8 cellular contexts compared by ENCODE assay signal in genomic region chr11:67508486-67509121, GRCh38. TPM values are rescaled to one million over a fixed set of nuclear protein-coding genes. Genes with fewer than 3 reads are reported as not detected.
DNase-seq lines count a peak whose midpoint lies in the region; ATAC-seq and TF ChIP-seq lines count a peak whose summit lies in the region.

No MANE protein-coding gene starts in this region.

- intact Hi-C loops in PC-3 (cut with micrococcal nuclease): loop anchor here (1.0 to 5.0 kb wide), 5 partner anchors 39 to 162 kb away; partner anchors contain the start of genes NDUFV1, RPS6KB2 and TMEM134
- intact Hi-C loops in esophagus muscularis mucosa (cut with DNase I): loop anchor here (5.0 to 10.0 kb wide), 2 partner anchors 106 to 154 kb away; partner anchors contain the start of genes POLD4, PPP1CA and TBC1D10C

- 0 out of 2 replicates have a peak, but pooled peaks cover 4% of the 10 kb centered on the region for H4K20me1 ChIP-seq in PC-3 (ENCODE audit: low read length)

- no TSS peak for BruUV-seq in PC-3 (replicated peaks; lab: Mats Ljungman, UMichigan)

- DNase-seq in DMS153 treated with DMSO at 0.1 percent for 48 hours (lab: John Stamatoyannopoulos, UW; ENCODE audit: unreplicated experiment) (peak; percentile 89), PC-3 (peak; percentile 98), esophagus muscularis mucosa (ENCODE audit: extremely low spot score) (peak; percentile 100)
- DNase-seq in Jurkat, Clone E6-1 (ENCODE audit: low read depth, low spot score): peak; percentile 95
- peak; percentile 99 for DNase-seq in activated T-cell treated with anti-CD3 and anti-CD28 coated beads, Interleukin-2, amount 50 U/mL, for 4 hours
- DNase-seq in stimulated activated CD8-positive, alpha-beta memory T cell treated with anti-CD3 and anti-CD28 coated beads, Interleukin-7, amount 100 ng/mL, for 24 hours (ENCODE audit: low read depth): peak; percentile 99

- peak overlapping the region; percentile 85 for H3K27ac ChIP-seq in PC-3 (ENCODE audit: low read length)
- peak overlapping the region; percentile 97 to 100 (median 98) for H3K27ac ChIP-seq in esophagus muscularis mucosa (replicated peaks in 1 of 4)
- peak overlapping the region; percentile 85 for H3K27ac ChIP-seq in muscle layer of duodenum (ENCODE audit: low read length)

- no peak for TF ChIP-seq EP300 in esophagus muscularis mucosa (IDR thresholded peaks at IDR 0.05)

- H3F3A ChIP-seq in PC-3 (ENCODE audit: low read length, unreplicated experiment): no peaks in the 10 kb centered on the region

- POLR2A ChIA-PET in PC-3 (lab: Charles Lee; ENCODE audit: unreplicated experiment): no interaction called here

- peak; percentile 33 for ATAC-seq in GM21717 (IDR thresholded peaks at IDR 0.05; ENCODE audit: unreplicated experiment)
- peak; percentile 16 for ATAC-seq in PC-3
- peak; percentile 42 to 44 for ATAC-seq in activated T-cell treated with anti-CD3 and anti-CD28 coated beads, Interleukin-2, amount 50 U/mL, for 4 hours

- 2% methylated on average over 21 of the region's 57 CpGs for WGBS in esophagus muscularis mucosa

- H3K9me3 ChIP-seq in PC-3 (ENCODE audit: low read length) (no peaks in the 10 kb centered on the region), esophagus muscularis mucosa (no peaks in the 10 kb centered on the region), muscle layer of duodenum (ENCODE audit: control insufficient read depth in 1 of 2, low read length in 2 of 2) (no peaks in the 10 kb centered on the region)

- H3K36me3 Mint-ChIP-seq in activated T-cell treated with anti-CD3 and anti-CD28 coated beads, Interleukin-2, amount 50 U/mL, for 4 hours (ENCODE audit: insufficient read depth): no peaks in the 10 kb centered on the region

- peak overlapping the region; percentile 77 for H3K4me3 ChIP-seq in Jurkat, Clone E6-1 (ENCODE audit: low read length)
- H3K4me3 ChIP-seq in PC-3 (ENCODE audit: low read length) (peak overlapping the region; percentile 76), esophagus muscularis mucosa (peak overlapping the region; percentile 72 to 93 (median 81)), muscle layer of duodenum (ENCODE audit: low read depth in 1 of 2, low read length in 2 of 2) (peak overlapping the region; percentile 66 to 90)

- no peaks in the 10 kb centered on the region for H3K36me3 ChIP-seq in PC-3 (ENCODE audit: low read depth, low read length)
- peaks cover 0 to 10% (median 9%) of the 10 kb centered on the region in 4 donors for H3K36me3 ChIP-seq in esophagus muscularis mucosa
- peaks cover 0 to 6% of the 10 kb centered on the region in 2 donors for H3K36me3 ChIP-seq in muscle layer of duodenum (ENCODE audit: control insufficient read depth in 1 of 2, insufficient read depth in 2 of 2, low read length in 2 of 2)

- H3K79me2 ChIP-seq in PC-3 (ENCODE audit: low read length): peaks cover 21% of the 10 kb centered on the region

- H3K4me1 ChIP-seq in PC-3 (ENCODE audit: insufficient read depth, low read length) (peaks cover 31% of the 10 kb centered on the region), esophagus muscularis mucosa (peaks cover 25 to 51% (median 50%) of the 10 kb centered on the region in 4 donors), muscle layer of duodenum (ENCODE audit: control insufficient read depth in 1 of 2, insufficient read depth in 2 of 2, low read length in 2 of 2) (peaks cover 11 to 39% of the 10 kb centered on the region in 2 donors)

- no peaks in the 10 kb centered on the region for H3K9me3 Mint-ChIP-seq in activated T-cell treated with anti-CD3 and anti-CD28 coated beads, Interleukin-2, amount 50 U/mL, for 4 hours

- H3K27me3 Mint-ChIP-seq in activated T-cell treated with anti-CD3 and anti-CD28 coated beads, Interleukin-2, amount 50 U/mL, for 4 hours (ENCODE audit: low read depth): peaks cover 9% of the 10 kb centered on the region

- peak; percentile 57 for TF ChIP-seq POLR2A in esophagus muscularis mucosa (IDR thresholded peaks at IDR 0.05; ENCODE audit: low read depth)

- CTCF ChIA-PET in PC-3 (lab: Charles Lee): no interaction called here

- H2AFZ ChIP-seq in PC-3 (ENCODE audit: low read length): peak overlapping the region; percentile 90

- H3K27me3 ChIP-seq in PC-3 (ENCODE audit: low read length) (no peaks in the 10 kb centered on the region), esophagus muscularis mucosa (peaks cover 0 to 36% (median 2%) of the 10 kb centered on the region in 4 donors), muscle layer of duodenum (ENCODE audit: low read depth, low read length) (no peaks in the 10 kb centered on the region)

- H3K4me2 ChIP-seq in PC-3 (ENCODE audit: low read length): peak overlapping the region; percentile 87

- peaks cover 30% of the 10 kb centered on the region for H3K4me1 Mint-ChIP-seq in activated T-cell treated with anti-CD3 and anti-CD28 coated beads, Interleukin-2, amount 50 U/mL, for 4 hours (ENCODE audit: low read depth)

- peak overlapping the region; percentile 89 for H3K9ac ChIP-seq in PC-3 (ENCODE audit: low read length)

- H3K4me3 Mint-ChIP-seq in activated T-cell treated with anti-CD3 and anti-CD28 coated beads, Interleukin-2, amount 50 U/mL, for 4 hours: peak overlapping the region; percentile 87

- no peaks in the 10 kb centered on the region for H3K9me2 ChIP-seq in PC-3 (replicated peaks; ENCODE audit: low read length)

- TF ChIP-seq CTCF in PC-3 (conservative IDR thresholded peaks at IDR 0.05; ENCODE audit: low read depth, low read length): no peak
- no peak for TF ChIP-seq CTCF in esophagus muscularis mucosa (IDR thresholded peaks at IDR 0.05)

RNA-seq across cellular contexts. Expression of gene CDK2AP2, which starts 0.6 kb away (rescaled TPM):
- 86.4 TPM for polyA plus RNA-seq in Jurkat, Clone E6-1 (2012; ENCODE audit: insufficient read depth, insufficient read length)
- total RNA-seq in PC-3 (2014; rRNA removed): 74.9 and 87.4 TPM in 2 replicates
- 10 to 100 TPM; 79.1 to 89.1 (median 86.2) TPM for total RNA-seq in activated T-cell treated with anti-CD3 and anti-CD28 coated beads, Interleukin-2, amount 50 U/mL, for 4 hours
- 100 to 1,000 TPM in 1 of 4 donors, 10 to 100 TPM in 3; 61.0 to 111 (median 67.8) TPM for total RNA-seq in esophagus muscularis mucosa

RNA-seq across cellular contexts. Expression of gene PITPNM1, which starts 3.4 kb away (rescaled TPM):
- 31.9 TPM for polyA plus RNA-seq in Jurkat, Clone E6-1 (2012; ENCODE audit: insufficient read depth, insufficient read length)
- total RNA-seq in PC-3 (2014; rRNA removed) (79.8 and 95.4 TPM in 2 replicates), esophagus muscularis mucosa (10 to 100 TPM; 11.6 to 23.6 (median 15.3) TPM)
- 100 to 1,000 TPM in 1 of 3 donors, 10 to 100 TPM in 2; 88.8 to 118 (median 96.4) TPM for total RNA-seq in activated T-cell treated with anti-CD3 and anti-CD28 coated beads, Interleukin-2, amount 50 U/mL, for 4 hours

RNA-seq across cellular contexts. Expression of gene CABP2, which starts 14.6 kb away (rescaled TPM):
- not detected for polyA plus RNA-seq in Jurkat, Clone E6-1 (2012; ENCODE audit: insufficient read depth, insufficient read length)
- total RNA-seq in PC-3 (2014; rRNA removed) (not detected in 2 replicates), esophagus muscularis mucosa (not detected)
- total RNA-seq in activated T-cell treated with anti-CD3 and anti-CD28 coated beads, Interleukin-2, amount 50 U/mL, for 4 hours: not detected

RNA-seq across cellular contexts. Expression of gene AIP, which starts 25.8 kb away (rescaled TPM):
- polyA plus RNA-seq in Jurkat, Clone E6-1 (2012; ENCODE audit: insufficient read depth, insufficient read length): 225 TPM
- 155 and 171 TPM in 2 replicates for total RNA-seq in PC-3 (2014; rRNA removed)
- 100 to 1,000 TPM; 156 to 183 (median 166) TPM for total RNA-seq in activated T-cell treated with anti-CD3 and anti-CD28 coated beads, Interleukin-2, amount 50 U/mL, for 4 hours
- total RNA-seq in esophagus muscularis mucosa: 100 to 1,000 TPM in 3 of 4 donors, 10 to 100 TPM in 1; 68.1 to 121 (median 108) TPM

RNA-seq across cellular contexts. Expression of gene TMEM134, which starts 39.6 kb away (rescaled TPM):
- 60.0 TPM for polyA plus RNA-seq in Jurkat, Clone E6-1 (2012; ENCODE audit: insufficient read depth, insufficient read length)
- total RNA-seq in PC-3 (2014; rRNA removed) (73.5 and 107 TPM in 2 replicates), esophagus muscularis mucosa (10 to 100 TPM; 36.1 to 48.7 (median 46.2) TPM)
- 10 to 100 TPM; 31.1 to 36.3 (median 32.9) TPM for total RNA-seq in activated T-cell treated with anti-CD3 and anti-CD28 coated beads, Interleukin-2, amount 50 U/mL, for 4 hours

Comparison
In these comparisons a context has a peak if more than half of its experiments do, and no peak if none do; other contexts are left out.
1. Peak in every context shown above with its lines: DNase-seq, ATAC-seq, H3K4me3 ChIP-seq and H3K27ac ChIP-seq.